Comparison of ENCODE assay signal across 10 cellular contexts in the genomic region with DNA sequence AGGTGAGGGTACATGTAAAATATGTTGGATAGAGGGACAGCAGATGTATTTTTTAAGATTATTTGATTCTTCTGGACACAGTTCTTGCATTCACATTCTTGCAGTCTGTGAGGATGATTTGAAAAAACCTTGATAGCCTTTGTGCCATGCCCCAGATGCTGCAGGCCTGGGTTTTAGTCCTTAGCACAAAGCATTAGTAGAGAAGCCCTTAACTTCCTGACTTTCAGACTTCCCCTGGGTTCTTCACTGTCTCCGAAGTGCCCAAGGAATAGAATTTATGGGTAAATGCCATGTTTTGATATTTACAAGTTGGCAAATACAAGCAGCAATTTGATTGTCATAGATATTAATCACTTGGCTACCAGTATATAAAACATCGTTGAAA.
DNase-seq lines count a peak whose midpoint lies in the region; ATAC-seq and TF ChIP-seq lines count a peak whose summit lies in the region.
"Had no signal": no experiment of that assay in that cellular context is flagged by ENCODE, and none has a peak within 500 bp of the region (broad histone marks: within the 10 kb centered on the region; RNA-seq: fewer than 3 reads in every experiment).

No MANE protein-coding gene starts in this region.

- DNase-seq in natural killer cell treated with Interleukin-12 subunit alpha and Interleukin-12 subunit beta and Interleukin-15 and Interleukin-18, amount 100 ng/mL, for 72 hours (ENCODE audit: low spot score): no peak
- DNase-seq in natural killer cell: no peak
- DNase-seq in body of pancreas: no peak
- DNase-seq in mesenchymal stem cell: no peak
- no peak for DNase-seq in vagina (ENCODE audit: extremely low spot score in 2 of 2)
- no peak for DNase-seq in HEK293T (ENCODE audit: extremely low spot score)
- DNase-seq in T1000 (lab: John Stamatoyannopoulos, UW): no peak
- DNase-seq: CD4-positive, alpha-beta T cell; naive B cell had no signal

- peak overlapping the region; percentile 79 for H4K8ac ChIP-seq in mesenchymal stem cell (ENCODE audit: low read length)

- TF ChIP-seq POLR2A in body of pancreas (IDR thresholded peaks at IDR 0.05) (no peak), vagina (IDR thresholded peaks at IDR 0.05) (no peak)

- H3K36me3 Mint-ChIP-seq in natural killer cell treated with Interleukin-12 subunit alpha and Interleukin-12 subunit beta and Interleukin-15 and Interleukin-18, amount 100 ng/mL, for 72 hours: peaks cover 4% of the 10 kb centered on the region
- no peaks in the 10 kb centered on the region for H3K36me3 Mint-ChIP-seq in natural killer cell
- H3K36me3 Mint-ChIP-seq: naive B cell had no signal

- H3K27ac Mint-ChIP-seq in natural killer cell treated with Interleukin-12 subunit alpha and Interleukin-12 subunit beta and Interleukin-15 and Interleukin-18, amount 100 ng/mL, for 72 hours: peak overlapping the region; percentile 88
- H3K27ac Mint-ChIP-seq in natural killer cell: peak overlapping the region in 1 of 2 donors; percentile 49
- H3K27ac Mint-ChIP-seq: CD4-positive, alpha-beta T cell; naive B cell had no signal

- no peak overlapping the region for H2AK5ac ChIP-seq in mesenchymal stem cell (ENCODE audit: low read length, severe bottlenecking)

- no peaks in the 10 kb centered on the region for H3K9me3 ChIP-seq in body of pancreas
- no peaks in the 10 kb centered on the region for H3K9me3 ChIP-seq in mesenchymal stem cell (ENCODE audit: control insufficient read depth, low read length)
- H3K9me3 ChIP-seq in vagina: no peaks in the 10 kb centered on the region

- TF ChIP-seq CTCF in natural killer cell (IDR thresholded peaks at IDR 0.05) (no peak), body of pancreas (IDR thresholded peaks at IDR 0.05) (no peak), vagina (IDR thresholded peaks at IDR 0.05) (no peak)

- no peak overlapping the region for H3K4me2 ChIP-seq in mesenchymal stem cell (ENCODE audit: low read length, poor library complexity, severe bottlenecking)

- H3K4me1 Mint-ChIP-seq in natural killer cell treated with Interleukin-12 subunit alpha and Interleukin-12 subunit beta and Interleukin-15 and Interleukin-18, amount 100 ng/mL, for 72 hours (ENCODE audit: low read depth in 2 of 2): peaks cover 29 to 63% of the 10 kb centered on the region in 2 donors
- peaks cover 6 to 24% of the 10 kb centered on the region in 2 donors for H3K4me1 Mint-ChIP-seq in natural killer cell

- H3K27ac ChIP-seq in body of pancreas (peak overlapping the region in 3 of 4 donors; percentile 41 to 50 (median 44)), mesenchymal stem cell (ENCODE audit: low read length, poor library complexity, severe bottlenecking) (peak overlapping the region; percentile 94), vagina (peak overlapping the region; percentile 34)

- H3K18ac ChIP-seq in mesenchymal stem cell (ENCODE audit: low read depth in 1 of 2, low read length in 2 of 2): peak overlapping the region; percentile 70 to 81

- ATAC-seq in natural killer cell treated with Interleukin-12 subunit alpha and Interleukin-12 subunit beta and Interleukin-15 and Interleukin-18, amount 100 ng/mL, for 72 hours: no peak
- ATAC-seq in natural killer cell: no peak
- ATAC-seq in body of pancreas: peak; percentile 4
- no peak for ATAC-seq in GM21528 (IDR thresholded peaks at IDR 0.05; ENCODE audit: low FRiP score, unreplicated experiment)

- POLR2A ChIA-PET in HEK293T (lab: Yijun Ruan, JAX): no interaction called here

- peak overlapping the region; percentile 73 to 93 for H2BK12ac ChIP-seq in mesenchymal stem cell (ENCODE audit: low read length in 2 of 2)

- H3K9ac ChIP-seq in mesenchymal stem cell (ENCODE audit: low read length): peak overlapping the region; percentile 60

- H3K4ac ChIP-seq in mesenchymal stem cell (ENCODE audit: low read depth in 1 of 2, low read length in 2 of 2): peak overlapping the region; percentile 46 to 81

- H3K23ac ChIP-seq in mesenchymal stem cell (ENCODE audit: low read length in 2 of 2): no peak overlapping the region

- peak overlapping the region; percentile 92 for H2BK5ac ChIP-seq in mesenchymal stem cell (ENCODE audit: low read depth, low read length, poor library complexity, severe bottlenecking)

- H3K4me3 Mint-ChIP-seq in natural killer cell treated with Interleukin-12 subunit alpha and Interleukin-12 subunit beta and Interleukin-15 and Interleukin-18, amount 100 ng/mL, for 72 hours: peak overlapping the region; percentile 77
- H3K4me3 Mint-ChIP-seq in natural killer cell: no peak overlapping the region
- H3K4me3 Mint-ChIP-seq: CD4-positive, alpha-beta T cell had no signal

- H3K4me3 ChIP-seq in body of pancreas (no peak overlapping the region), mesenchymal stem cell (ENCODE audit: insufficient read depth in 1 of 2, low read depth in 1 of 2, low read length in 2 of 2) (peak overlapping the region in 1 of 2 experiments; percentile 27), vagina (no peak overlapping the region)

- no peak overlapping the region for H2AFZ ChIP-seq in mesenchymal stem cell (ENCODE audit: low read depth, low read length)

- peaks cover 17% of the 10 kb centered on the region for H3K4me1 ChIP-seq in body of pancreas
- peaks cover 10% of the 10 kb centered on the region for H3K4me1 ChIP-seq in mesenchymal stem cell (ENCODE audit: control insufficient read depth, insufficient read depth, low read depth, low read length)
- H3K4me1 ChIP-seq in vagina: peaks cover 52% of the 10 kb centered on the region

- no peaks in the 10 kb centered on the region for H3K9me3 Mint-ChIP-seq in natural killer cell treated with Interleukin-12 subunit alpha and Interleukin-12 subunit beta and Interleukin-15 and Interleukin-18, amount 100 ng/mL, for 72 hours
- H3K9me3 Mint-ChIP-seq in natural killer cell: no peaks in the 10 kb centered on the region
- H3K9me3 Mint-ChIP-seq: CD4-positive, alpha-beta T cell; naive B cell had no signal

- no peaks in the 10 kb centered on the region for H3K36me3 ChIP-seq in body of pancreas (replicated peaks in 1 of 2; ENCODE audit: insufficient read depth in 1 of 2, low read depth in 2 of 2)
- H3K36me3 ChIP-seq in mesenchymal stem cell (ENCODE audit: control insufficient read depth in 1 of 2, insufficient read depth in 2 of 2, low read depth in 1 of 2, low read length in 2 of 2): peaks cover under 1 to 16% of the 10 kb centered on the region in 2 experiments
- no peaks in the 10 kb centered on the region for H3K36me3 ChIP-seq in vagina

- no peak overlapping the region for H2BK15ac ChIP-seq in mesenchymal stem cell (ENCODE audit: low read depth, poor library complexity, severe bottlenecking)

- peaks cover 5% of the 10 kb centered on the region for H3K79me1 ChIP-seq in mesenchymal stem cell (replicated peaks; ENCODE audit: low read length, poor library complexity, severe bottlenecking)

- CTCF ChIA-PET in HEK293T (lab: Yijun Ruan, JAX): interaction anchor here (0.8 kb wide), 1 partner anchor 269 kb away, joined by 3 read pairs; no protein-coding TSS in a partner anchor

- H2BK120ac ChIP-seq in mesenchymal stem cell (ENCODE audit: low read depth, low read length): peak overlapping the region; percentile 71

- 12 to 27% methylated on average over 2 of the region's 2 CpGs for WGBS in body of pancreas, 2 donors
- WGBS in mesenchymal stem cell: no CpG with 5 or more reads among the region's 2 CpGs

- no peaks in the 10 kb centered on the region for H3K27me3 ChIP-seq in body of pancreas
- H3K27me3 ChIP-seq in mesenchymal stem cell (ENCODE audit: control insufficient read depth in 1 of 2, insufficient read depth in 1 of 2, low read length in 2 of 2): no peaks in the 10 kb centered on the region
- H3K27me3 ChIP-seq in vagina: no peaks in the 10 kb centered on the region

- H3K14ac ChIP-seq in mesenchymal stem cell (ENCODE audit: low read length in 2 of 2): no peak overlapping the region

- intact Hi-C loops in natural killer cell (cut with micrococcal nuclease) (no loop called here), body of pancreas (cut with DNase I) (no loop called here), vagina (cut with DNase I) (no loop called here)

- no peak overlapping the region for H4K91ac ChIP-seq in mesenchymal stem cell (ENCODE audit: low read length)

- peaks cover 0 to 6% of the 10 kb centered on the region in 2 donors for H3K27me3 Mint-ChIP-seq in natural killer cell treated with Interleukin-12 subunit alpha and Interleukin-12 subunit beta and Interleukin-15 and Interleukin-18, amount 100 ng/mL, for 72 hours
- H3K27me3 Mint-ChIP-seq in natural killer cell (ENCODE audit: low read depth in 2 of 2): peaks cover 6 to 7% of the 10 kb centered on the region in 2 donors
- H3K27me3 Mint-ChIP-seq: CD4-positive, alpha-beta T cell had no signal

TF ChIP-seq in HEK293T, 16 proteins besides CTCF, POLR2A, EP300 and RAD21:
- TF ChIP-seq ZNF384 (IDR thresholded peaks at IDR 0.05) (no peak), ARNT (IDR thresholded peaks at IDR 0.05) (no peak), FOXK2 (IDR thresholded peaks at IDR 0.05) (no peak), ELF4 (IDR thresholded peaks at IDR 0.05) (no peak), FOXM1 (IDR thresholded peaks at IDR 0.05; ENCODE audit: borderline replicate concordance) (no peak), SP1 (IDR thresholded peaks at IDR 0.05) (no peak), L3MBTL2 (conservative IDR thresholded peaks at IDR 0.05) (no peak), LEF1 (IDR thresholded peaks at IDR 0.05; ENCODE audit: borderline replicate concordance) (no peak), HDGF (IDR thresholded peaks at IDR 0.05; ENCODE audit: borderline replicate concordance) (no peak), CTBP1 (IDR thresholded peaks at IDR 0.05; ENCODE audit: borderline replicate concordance) (no peak), SUZ12 (IDR thresholded peaks at IDR 0.05) (no peak), NFRKB (IDR thresholded peaks at IDR 0.05) (no peak), TARDBP (IDR thresholded peaks at IDR 0.05) (no peak), BHLHE40 (IDR thresholded peaks at IDR 0.05; ENCODE audit: borderline replicate concordance) (no peak), FOXA1 (IDR thresholded peaks at IDR 0.05) (no peak)
- TF ChIP-seq, protein P1, sequence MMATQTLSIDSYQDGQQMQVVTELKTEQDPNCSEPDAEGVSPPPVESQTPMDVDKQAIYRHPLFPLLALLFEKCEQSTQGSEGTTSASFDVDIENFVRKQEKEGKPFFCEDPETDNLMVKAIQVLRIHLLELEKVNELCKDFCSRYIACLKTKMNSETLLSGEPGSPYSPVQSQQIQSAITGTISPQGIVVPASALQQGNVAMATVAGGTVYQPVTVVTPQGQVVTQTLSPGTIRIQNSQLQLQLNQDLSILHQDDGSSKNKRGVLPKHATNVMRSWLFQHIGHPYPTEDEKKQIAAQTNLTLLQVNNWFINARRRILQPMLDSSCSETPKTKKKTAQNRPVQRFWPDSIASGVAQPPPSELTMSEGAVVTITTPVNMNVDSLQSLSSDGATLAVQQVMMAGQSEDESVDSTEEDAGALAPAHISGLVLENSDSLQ (IDR thresholded peaks at IDR 0.05): no peak

Comparison
In these comparisons a context has a peak if more than half of its experiments do, and no peak if none do; other contexts are left out.
1. H3K27ac ChIP-seq: peak in every context shown above with its lines; median percentile 94 in mesenchymal stem cell; 44 in body of pancreas; 34 in vagina.